In the genomic region with DNA sequence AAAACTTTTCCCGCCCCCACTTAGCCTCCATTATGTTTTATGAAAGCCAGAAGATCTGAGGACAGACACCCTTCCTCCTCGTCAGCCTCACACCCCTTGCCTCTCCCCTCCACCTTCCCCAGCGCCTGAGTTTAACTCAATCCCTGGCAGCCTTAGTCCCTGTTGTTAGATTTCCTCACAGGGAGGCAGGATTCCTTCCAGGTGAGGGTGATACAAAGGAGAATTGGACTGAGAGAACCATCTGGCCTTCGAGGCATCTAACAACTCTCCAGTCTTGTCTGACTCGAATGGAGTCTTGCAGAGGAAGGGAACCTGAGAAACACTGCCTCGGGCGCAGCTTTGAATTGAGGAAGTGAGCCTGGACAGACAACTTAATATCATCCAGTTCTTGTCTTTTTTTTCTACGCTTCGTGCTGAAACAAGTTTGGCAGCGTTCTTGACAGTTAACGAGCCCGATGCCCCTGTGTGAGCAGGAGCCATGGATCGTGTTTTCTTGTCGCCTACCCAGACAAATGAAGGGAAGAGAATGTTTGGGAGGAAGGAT, we compare ENCODE assay signal across 8 cellular contexts. TPM values are rescaled to one million over a fixed set of nuclear protein-coding genes. Genes with fewer than 3 reads are reported as not detected.
A peak's percentile ranks its signal among the peaks of the same experiment; 100 is the strongest.
DNase-seq lines count a peak whose midpoint lies in the region; ATAC-seq and TF ChIP-seq lines count a peak whose summit lies in the region.

No MANE protein-coding gene starts in this region.

- H3K56ac ChIP-seq in IMR-90 (ENCODE audit: extremely low read depth, insufficient read depth, low read length) = peak overlapping the region; percentile 36; the same call in 1 of the 2 replicates

- TF ChIP-seq RAD21 in IMR-90 (IDR thresholded peaks at IDR 0.05; ENCODE audit: low read length) = no peak; the same call in 1 of the 2 replicates

- H3K9me3 ChIP-seq in IMR-90 (ENCODE audit: control insufficient read depth, insufficient read depth, low read length) (no peaks in the 10 kb centered on the region), iPS-18a (ENCODE audit: control insufficient read depth, low read depth, low read length) (no peaks in the 10 kb centered on the region), spleen (no peaks in the 10 kb centered on the region)

- peak overlapping the region; percentile 72 for H4K91ac ChIP-seq in IMR-90 (ENCODE audit: insufficient read depth, low read depth, low read length)

- peak overlapping the region; percentile 100 for H2AFZ ChIP-seq in IMR-90 (replicated peaks; ENCODE audit: low read length, poor library complexity)

- H3K36me3 ChIP-seq in IMR-90 (ENCODE audit: control insufficient read depth, insufficient read depth, low read length) (peaks cover 14% of the 10 kb centered on the region; the same call in 1 of the 2 replicates), iPS-18a (ENCODE audit: control insufficient read depth, low read depth, low read length) (peaks cover 10% of the 10 kb centered on the region), spleen (peaks cover 0 to 39% (median 26%) of the 10 kb centered on the region in 6 donors)

- no peak for TF ChIP-seq POLR2A in IMR-90 (IDR thresholded peaks at IDR 0.05; ENCODE audit: low read depth, low read length)
- peak in 1 of 3 donors; percentile 22 for TF ChIP-seq POLR2A in spleen (IDR thresholded peaks at IDR 0.05)

- peak overlapping the region; percentile 55 for H3K23ac ChIP-seq in IMR-90 (ENCODE audit: low read depth, low read length)

- TF ChIP-seq CTCF in IMR-90 (conservative IDR thresholded peaks at IDR 0.05; ENCODE audit: low read depth, low read length) = no peak
- no peak for TF ChIP-seq CTCF in spleen (IDR thresholded peaks at IDR 0.05 in 8 of 11, conservative IDR thresholded peaks at IDR 0.05 in 3 of 11)

- peak overlapping the region; percentile 13 for H2BK120ac ChIP-seq in IMR-90 (ENCODE audit: low read depth, low read length)

- peak overlapping the region; percentile 2 for H2AK9ac ChIP-seq in IMR-90 (replicated peaks; ENCODE audit: low read depth, low read length, poor library complexity)

- intact Hi-C loops in IMR-90 (cut with micrococcal nuclease) = loop anchor here (1.0 to 2.0 kb wide), 4 partner anchors 44 to 131 kb away; a partner anchor contains a TSS
- intact Hi-C loops in spleen (cut with DNase I; ENCODE audit: low total_unique reads) = loop anchor here (10.0 kb wide), 1 partner anchor 83 kb away; a partner anchor contains a TSS

- H3K9ac ChIP-seq in IMR-90 (ENCODE audit: low read depth, low read length) (peak overlapping the region; percentile 67), iPS-18a (ENCODE audit: low read length) (peak overlapping the region; percentile 86)

- H3K27ac Mint-ChIP-seq in activated CD8-positive, alpha-beta T cell treated with anti-CD3 and anti-CD28 coated beads, Interleukin-2, amount 10 ng/mL, durations not matched to agents 7 days and 5 days = peak overlapping the region; percentile 75

- H3K79me1 ChIP-seq in IMR-90 (ENCODE audit: low read depth in 1 of 2, low read length in 2 of 2) = peaks cover 5 to 6% of the 10 kb centered on the region in 2 experiments; a peak in 3 of 4 replicates

- POLR2A ChIA-PET in IMR-90 (lab: Charles Lee; ENCODE audit: unreplicated experiment) = interaction anchor here (0.6 kb wide), 1 partner anchor 101 kb away, joined by 6 read pairs; no protein-coding TSS in a partner anchor
- POLR2A ChIA-PET in activated CD8-positive, alpha-beta T cell treated with anti-CD3 and anti-CD28 coated beads, Interleukin-2, amount 10 ng/mL, durations not matched to agents 7 days and 5 days (lab: Charles Lee) = interaction anchor here (0.6 to 1.3 kb wide), 5 partner anchors 8 to 98 kb away, joined by 3 to 6 read pairs (median 3); a partner anchor contains a TSS

- H3K4me2 ChIP-seq in IMR-90 (ENCODE audit: low read depth, low read length) = peak overlapping the region; percentile 91

- ATAC-seq in IMR-90 (ENCODE audit: low read depth) (no peak), HG02973 (IDR thresholded peaks at IDR 0.05; ENCODE audit: unreplicated experiment) (no peak), GM19351 (IDR thresholded peaks at IDR 0.05; ENCODE audit: unreplicated experiment) (no peak)
- peak; percentile 2 for ATAC-seq in activated CD8-positive, alpha-beta T cell treated with anti-CD3 and anti-CD28 coated beads, Interleukin-2, amount 10 ng/mL, durations not matched to agents 7 days and 5 days

- in situ Hi-C loops in IMR-90 (cut with MboI; ENCODE audit: low sequenced_read_pairs) = no loop called here

- no peaks in the 10 kb centered on the region for H3K9me3 Mint-ChIP-seq in activated CD8-positive, alpha-beta T cell treated with anti-CD3 and anti-CD28 coated beads, Interleukin-2, amount 10 ng/mL, durations not matched to agents 7 days and 5 days (ENCODE audit: insufficient read depth)

- H3K27me3 Mint-ChIP-seq in activated CD8-positive, alpha-beta T cell treated with anti-CD3 and anti-CD28 coated beads, Interleukin-2, amount 10 ng/mL, durations not matched to agents 7 days and 5 days (ENCODE audit: low read depth) = no peaks in the 10 kb centered on the region

- peaks cover 17% of the 10 kb centered on the region for H3K36me3 Mint-ChIP-seq in activated CD8-positive, alpha-beta T cell treated with anti-CD3 and anti-CD28 coated beads, Interleukin-2, amount 10 ng/mL, durations not matched to agents 7 days and 5 days (ENCODE audit: low read depth)

- peak overlapping the region; percentile 73 for H3K4me3 Mint-ChIP-seq in activated CD8-positive, alpha-beta T cell treated with anti-CD3 and anti-CD28 coated beads, Interleukin-2, amount 10 ng/mL, durations not matched to agents 7 days and 5 days

- 61% methylated on average over 3 of the region's 14 CpGs; no CpG with 5 or more reads in 1 of the 2 experiments for WGBS in IMR-90 (ENCODE audit: extremely low coverage in 2 of 2, insufficient read length in 1 of 2), 2 experiments
- WGBS in spleen, 5 donors = 9 to 12% (median 11%) methylated on average over 14 of the region's 14 CpGs

- H2BK5ac ChIP-seq in IMR-90 (ENCODE audit: low read depth, low read length, poor library complexity, severe bottlenecking) = peak overlapping the region; percentile 74

- H2BK20ac ChIP-seq in IMR-90 (ENCODE audit: low read depth, low read length) = no peak overlapping the region

- CTCF ChIA-PET in IMR-90 (lab: Yijun Ruan, JAX) = interaction anchor here (0.5 kb wide), 1 partner anchor 108 kb away, joined by 4 read pairs; no protein-coding TSS in a partner anchor
- CTCF ChIA-PET in activated CD8-positive, alpha-beta T cell treated with anti-CD3 and anti-CD28 coated beads, Interleukin-2, amount 10 ng/mL, durations not matched to agents 7 days and 5 days (lab: Charles Lee) = interaction anchor here (0.8 to 2.6 kb wide), 9 partner anchors 8 to 98 kb away, joined by 3 to 11 read pairs (median 5); a partner anchor contains a TSS

- peak overlapping the region; percentile 68 for H2AK5ac ChIP-seq in IMR-90 (ENCODE audit: low read depth, low read length)

- H3K9me1 ChIP-seq in IMR-90 (ENCODE audit: insufficient read depth, low read length) = peaks cover 5% of the 10 kb centered on the region

- DNase-seq in IMR-90 (no peak), spleen (peak; percentile 85)
- no peak for DNase-seq in activated CD8-positive, alpha-beta T cell treated with anti-CD3 and anti-CD28 coated beads, Interleukin-2, amount 10 ng/mL, durations not matched to agents 7 days and 5 days
- no peak for DNase-seq in NK-92 treated with Interleukin-12 subunit alpha and Interleukin-12 subunit beta, amount 100 ng/mL, for 24 hours (lab: John Stamatoyannopoulos, UW)

- H3K14ac ChIP-seq in IMR-90 (replicated peaks; ENCODE audit: low read depth, low read length) = peak overlapping the region; percentile 35

- H2BK15ac ChIP-seq in IMR-90 (ENCODE audit: low read depth, low read length) = no peak overlapping the region; the same call in 2 of the 3 replicates

- H4K5ac ChIP-seq in IMR-90 (ENCODE audit: low read depth, low read length) = peak overlapping the region; percentile 74

- peak overlapping the region; percentile 85 for H3K4ac ChIP-seq in IMR-90 (ENCODE audit: low read depth, low read length)

- dilution Hi-C loops in IMR-90 (cut with HindIII; ENCODE audit: low sequenced_read_pairs, unreplicated experiment) = no loop called here

- H3K4me1 ChIP-seq in IMR-90 (ENCODE audit: control insufficient read depth, insufficient read depth, low read length) (peaks cover 5% of the 10 kb centered on the region), iPS-18a (ENCODE audit: control insufficient read depth, low read depth, low read length) (peaks cover 9% of the 10 kb centered on the region), spleen (peaks cover 6 to 77% (median 34%) of the 10 kb centered on the region in 6 donors)

- no TSS peak for BruUV-seq in IMR-90 (replicated peaks; lab: Mats Ljungman, UMichigan)

- H3K27me3 ChIP-seq in IMR-90 (ENCODE audit: control insufficient read depth, insufficient read depth, low read length) (no peaks in the 10 kb centered on the region), iPS-18a (ENCODE audit: control insufficient read depth, insufficient read depth, low read length) (no peaks in the 10 kb centered on the region), spleen (replicated peaks in 1 of 7) (no peaks in the 10 kb centered on the region)

- peaks cover 32% of the 10 kb centered on the region for H3K4me1 Mint-ChIP-seq in activated CD8-positive, alpha-beta T cell treated with anti-CD3 and anti-CD28 coated beads, Interleukin-2, amount 10 ng/mL, durations not matched to agents 7 days and 5 days (ENCODE audit: low read depth)

- H3K27ac ChIP-seq in IMR-90 (ENCODE audit: insufficient read depth, low read length) = peak overlapping the region; percentile 74
- peak overlapping the region; percentile 86 for H3K27ac ChIP-seq in iPS-18a (ENCODE audit: low read length)
- H3K27ac ChIP-seq in spleen = peak overlapping the region; percentile 77 to 99 (median 97)

- H3K18ac ChIP-seq in IMR-90 (ENCODE audit: low read depth, low read length) = peak overlapping the region; percentile 25

- peak overlapping the region; percentile 31; the same call in 1 of the 2 replicates for H3K4me3 ChIP-seq in GM08714 (ENCODE audit: low read length)
- H3K4me3 ChIP-seq in IMR-90 (ENCODE audit: insufficient read depth, low read depth, low read length) = peak overlapping the region; percentile 23; the same call in 1 of the 2 replicates
- peak overlapping the region; percentile 87 for H3K4me3 ChIP-seq in iPS-18a (ENCODE audit: low read length)
- peak overlapping the region; percentile 47 to 96 (median 80) for H3K4me3 ChIP-seq in spleen

- peak overlapping the region; percentile 74 to 96 for H4K8ac ChIP-seq in IMR-90 (ENCODE audit: low read depth in 2 of 2, low read length in 2 of 2)

- H4K20me1 ChIP-seq in IMR-90 (ENCODE audit: insufficient read depth, low read length) = no peaks in the 10 kb centered on the region; the same call in 1 of the 2 replicates

RNA-seq across cellular contexts. Expression of a gene that starts 1.3 kb away (rescaled TPM):
- total RNA-seq in IMR-90 (2012; rRNA removed) = 9.2 and 9.3 TPM in 2 replicates
- 20.3 and 22.1 TPM in 2 replicates for polyA plus RNA-seq in IMR-90 (2012; rRNA removed)
- 14.3 and 22.6 TPM in 2 replicates for polyA plus RNA-seq in IMR-90 (2012; cell fraction: cytosol; rRNA removed)
- polyA plus RNA-seq in IMR-90 (2012; cell fraction: nucleus; rRNA removed; ENCODE audit: low replicate concordance) = 19.9 and 44.1 TPM in 2 replicates
- total RNA-seq in activated CD8-positive, alpha-beta T cell treated with anti-CD3 and anti-CD28 coated beads, Interleukin-2, amount 10 ng/mL, durations not matched to agents 7 days and 5 days = 1 to 10 TPM; 6.7 to 7.0 TPM
- 10 to 100 TPM; 17.2 to 27.3 (median 25.5) TPM for total RNA-seq in spleen
- polyA plus RNA-seq in spleen = 10 to 100 TPM; 17.0 to 33.1 (median 21.6) TPM

RNA-seq across cellular contexts. Expression of a gene that starts 7.0 kb away (rescaled TPM):
- 1.9 and 2.0 TPM in 2 replicates for total RNA-seq in IMR-90 (2012; rRNA removed)
- polyA plus RNA-seq in IMR-90 (2012; rRNA removed) = 2.6 and 2.9 TPM in 2 replicates
- polyA plus RNA-seq in IMR-90 (2012; cell fraction: cytosol; rRNA removed) = 1.9 and 2.6 TPM in 2 replicates
- 2.8 and 2.9 TPM in 2 replicates for polyA plus RNA-seq in IMR-90 (2012; cell fraction: nucleus; rRNA removed; ENCODE audit: low replicate concordance)
- total RNA-seq in activated CD8-positive, alpha-beta T cell treated with anti-CD3 and anti-CD28 coated beads, Interleukin-2, amount 10 ng/mL, durations not matched to agents 7 days and 5 days = 10 to 100 TPM in 1 of 2 experiments, 1 to 10 TPM in 1; 8.9 to 10.8 TPM
- 10 to 100 TPM in 6 of 7 donors, 1 to 10 TPM in 1; 7.7 to 16.1 (median 14.0) TPM for total RNA-seq in spleen
- 1 to 10 TPM; 5.9 to 8.3 (median 6.4) TPM for polyA plus RNA-seq in spleen

RNA-seq across cellular contexts. Expression of a gene that starts 30.5 kb away (rescaled TPM):
- 2.2 and 2.5 TPM in 2 replicates for total RNA-seq in IMR-90 (2012; rRNA removed)
- 4.6 and 5.3 TPM in 2 replicates for polyA plus RNA-seq in IMR-90 (2012; rRNA removed)
- polyA plus RNA-seq in IMR-90 (2012; cell fraction: cytosol; rRNA removed) = 4.3 and 4.4 TPM in 2 replicates
- 13.1 and 17.1 TPM in 2 replicates for polyA plus RNA-seq in IMR-90 (2012; cell fraction: nucleus; rRNA removed; ENCODE audit: low replicate concordance)
- total RNA-seq in activated CD8-positive, alpha-beta T cell treated with anti-CD3 and anti-CD28 coated beads, Interleukin-2, amount 10 ng/mL, durations not matched to agents 7 days and 5 days = 10 to 100 TPM; 15.2 to 15.4 TPM
- 10 to 100 TPM; 11.6 to 18.6 (median 13.5) TPM for total RNA-seq in spleen
- polyA plus RNA-seq in spleen = 1 to 10 TPM; 3.4 to 7.4 (median 4.1) TPM

RNA-seq across cellular contexts. Expression of a gene that starts 43.8 kb away (rescaled TPM):
- 1.7 and 1.8 TPM in 2 replicates for total RNA-seq in IMR-90 (2012; rRNA removed)
- 3.7 and 5.5 TPM in 2 replicates for polyA plus RNA-seq in IMR-90 (2012; rRNA removed)
- polyA plus RNA-seq in IMR-90 (2012; cell fraction: cytosol; rRNA removed) = 4.8 and 6.0 TPM in 2 replicates
- 15.2 and 17.9 TPM in 2 replicates for polyA plus RNA-seq in IMR-90 (2012; cell fraction: nucleus; rRNA removed; ENCODE audit: low replicate concordance)
- 10 to 100 TPM; 12.5 to 13.4 TPM for total RNA-seq in activated CD8-positive, alpha-beta T cell treated with anti-CD3 and anti-CD28 coated beads, Interleukin-2, amount 10 ng/mL, durations not matched to agents 7 days and 5 days
- 10 to 100 TPM; 10.7 to 26.3 (median 19.7) TPM for total RNA-seq in spleen
- polyA plus RNA-seq in spleen = 10 to 100 TPM; 27.5 to 43.5 (median 40.8) TPM

RNA-seq across cellular contexts. Expression of a gene that starts 55.2 kb away (rescaled TPM):
- total RNA-seq in IMR-90 (2012; rRNA removed) (not detected in 2 replicates), spleen (100 to 1,000 TPM; 100 to 212 (median 153) TPM)
- polyA plus RNA-seq in IMR-90 (2012; rRNA removed) (not detected in 2 replicates), spleen (10 to 100 TPM; 26.6 to 64.4 (median 51.1) TPM)
- not detected in 2 replicates for polyA plus RNA-seq in IMR-90 (2012; cell fraction: cytosol; rRNA removed)
- polyA plus RNA-seq in IMR-90 (2012; cell fraction: nucleus; rRNA removed; ENCODE audit: low replicate concordance) = 0.01 TPM in 1 of 2 replicates, not detected in the other
- 100 to 1,000 TPM; 458 to 471 TPM for total RNA-seq in activated CD8-positive, alpha-beta T cell treated with anti-CD3 and anti-CD28 coated beads, Interleukin-2, amount 10 ng/mL, durations not matched to agents 7 days and 5 days

Comparison
In these comparisons a context has a peak if more than half of its experiments do, and no peak if none do; other contexts are left out.
1. H3K4me3 ChIP-seq: peak in every context shown above with its lines; median percentile 87 in iPS-18a; 80 in spleen; 31 in GM08714; 23 in IMR-90.